ENCODE assay signal across 15 cellular contexts in the genomic region with DNA sequence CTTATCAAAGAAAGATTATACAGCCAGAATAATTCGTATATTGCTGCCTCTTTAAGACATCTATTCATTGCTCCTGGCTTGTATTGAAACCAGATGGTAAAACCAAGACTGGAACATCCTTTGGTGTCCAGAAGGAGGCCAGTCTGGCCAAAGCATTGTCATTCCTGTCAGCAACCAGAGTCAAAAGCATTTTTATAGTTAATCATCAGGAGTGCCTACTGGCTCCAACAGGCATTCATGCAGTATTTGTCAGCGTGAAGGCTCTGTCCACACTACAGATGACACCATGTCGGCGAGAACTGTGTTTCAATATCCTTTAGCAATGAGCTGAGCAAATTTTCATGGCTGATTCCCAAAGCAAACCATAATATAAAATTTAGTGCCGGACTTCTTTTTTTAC.
"Had no signal": no experiment of that assay in that cellular context is flagged by ENCODE, and none has a peak within 500 bp of the region (broad histone marks: within the 10 kb centered on the region; RNA-seq: fewer than 3 reads in every experiment).

No MANE protein-coding gene starts in this region.

- ATAC-seq: activated CD8-positive, alpha-beta T cell treated with anti-CD3 and anti-CD28 coated beads for 36 hours; activated T-cell treated with anti-CD3 and anti-CD28 coated beads, Interleukin-2, amount 50 U/mL, for 4 hours; effector memory CD8-positive, alpha-beta T cell; left colon; lower lobe of right lung; right lobe of liver; WTC11 had no signal

- DNase-seq: activated CD4-positive, alpha-beta T cell treated with anti-CD3 and anti-CD28 coated beads for 4 hours; activated CD8-positive, alpha-beta T cell treated with anti-CD3 and anti-CD28 coated beads for 36 hours; activated effector memory CD4-positive, alpha-beta T cell treated with Interleukin-2 at 50 U/mL for 16 hours; activated T-cell treated with anti-CD3 and anti-CD28 coated beads, Interleukin-2, amount 50 U/mL, for 4 hours; cerebellar nuclear complex; dermis blood vessel endothelial cell; effector memory CD8-positive, alpha-beta T cell; left colon; lower lobe of right lung; midbrain; ovary; right lobe of liver; T-helper 2 cell; upper lobe of left lung had no signal
